In genomic region chr12:123101467-123102004, GRCh38 we compare ENCODE assay signal across 29 cellular contexts. TPM values are rescaled to one million over a fixed set of nuclear protein-coding genes. Genes with fewer than 3 reads are reported as not detected.
DNase-seq lines count a peak whose midpoint lies in the region; ATAC-seq, FAIRE-seq and TF ChIP-seq lines count a peak whose summit lies in the region.
"Had no signal": no experiment of that assay in that cellular context is flagged by ENCODE, and none has a peak within 500 bp of the region (broad histone marks: within the 10 kb centered on the region; RNA-seq: fewer than 3 reads in every experiment).

No MANE protein-coding gene starts in this region.

- H4K20me1 ChIP-seq in H1 (replicated peaks in 1 of 2; ENCODE audit: control insufficient read depth in 1 of 2, insufficient read depth in 2 of 2, low read length in 2 of 2), result no peaks in the 10 kb centered on the region

- no peaks in the 10 kb centered on the region; a peak in 1 of 4 replicates for H3K79me2 ChIP-seq in H1 (ENCODE audit: control insufficient read depth in 1 of 2, insufficient read depth in 2 of 2, low read length in 2 of 2)

- no peaks in the 10 kb centered on the region for H3K4me1 Mint-ChIP-seq in Caco-2 (ENCODE audit: low read depth, unreplicated experiment)
- H3K4me1 Mint-ChIP-seq: mesothelial cell of epicardium had no signal

- no peak overlapping the region for H2AFZ ChIP-seq in H1 (ENCODE audit: low read length)

- H3K4me3 ChIP-seq in NB4 (ENCODE audit: low read depth, low read length) (no peak overlapping the region), H1 (ENCODE audit: extremely low read depth in 1 of 4, insufficient read depth in 2 of 4, low read depth in 3 of 4, low read length in 4 of 4) (no peak overlapping the region), upper lobe of left lung (no peak overlapping the region), Caco-2 (ENCODE audit: low read depth, low read length) (no peak overlapping the region)
- H3K4me3 ChIP-seq: suprapubic skin had no signal

- H2AK5ac ChIP-seq in H1 (ENCODE audit: low read depth, low read length), result no peak overlapping the region

- FAIRE-seq in H1 (lab: Jason Lieb, UNC), result no peak
- FAIRE-seq: endometrium, frontal cortex had no signal

- POLR2A ChIA-PET in H1 (lab: Charles Lee; ENCODE audit: partially characterized antibody), result interaction anchor here (0.6 to 2.2 kb wide), 4 partner anchors 127 to 267 kb away, joined by 3 to 4 read pairs (median 4); partner anchors contain the start of genes MPHOSPH9 and MTRFR
- POLR2A ChIA-PET in Caco-2 (lab: Charles Lee), result no interaction called here

- no peak overlapping the region for H2BK120ac ChIP-seq in H1 (replicated peaks; ENCODE audit: low read depth, low read length)

- H3K14ac ChIP-seq in H1 (ENCODE audit: insufficient read length), result no peak overlapping the region

- H2BK12ac ChIP-seq in H1 (ENCODE audit: low read depth, low read length), result peak overlapping the region; percentile 96; the same call in 1 of the 2 replicates

- H3K27me3 Mint-ChIP-seq in Caco-2 (ENCODE audit: insufficient read depth, unreplicated experiment), result no peaks in the 10 kb centered on the region
- H3K27me3 Mint-ChIP-seq: activated naive CD8-positive, alpha-beta T cell treated with anti-CD3 and anti-CD28 coated beads, Interleukin-2, amount 50 U/mL, for 24 hours; CD4-positive, alpha-beta memory T cell; naive B cell; stimulated activated naive B cell treated with anti-CD40 and anti-IgM and Interleukin-4, amounts not matched to agents 10 μg/mL and 1 μg/mL and 100 μg/mL, for 72 hours had no signal

- no peak overlapping the region for H4K5ac ChIP-seq in H1 (ENCODE audit: insufficient read length, low read depth, low read length)

- no peak for TF ChIP-seq CTCF in NB4 (IDR thresholded peaks at IDR 0.05; ENCODE audit: low read depth, low read length)
- TF ChIP-seq CTCF in H1 (IDR thresholded peaks at IDR 0.05; ENCODE audit: control extremely low read depth in 1 of 3, insufficient read depth in 1 of 3, low read depth in 1 of 3, low read length in 3 of 3), result no peak
- TF ChIP-seq CTCF in upper lobe of left lung (IDR thresholded peaks at IDR 0.05), result no peak
- no peak for TF ChIP-seq CTCF in Caco-2 (IDR thresholded peaks at IDR 0.05; ENCODE audit: insufficient read depth in 1 of 2, low read depth in 1 of 2, low read length in 1 of 2, severe bottlenecking in 1 of 2, unreplicated experiment in 1 of 2)

- peaks cover 6 to 16% (median 12%) of the 10 kb centered on the region in 4 experiments for H3K4me1 ChIP-seq in H1 (replicated peaks in 1 of 4; ENCODE audit: control insufficient read depth in 3 of 4, insufficient read depth in 4 of 4, low read length in 3 of 4)
- peaks cover 51 to 69% (median 65%) of the 10 kb centered on the region in 4 donors for H3K4me1 ChIP-seq in upper lobe of left lung
- H3K4me1 ChIP-seq in Caco-2, result no peaks in the 10 kb centered on the region

- H3K36me3 ChIP-seq in H1 (ENCODE audit: control insufficient read depth in 2 of 4, insufficient read depth in 4 of 4, low read length in 3 of 4) (no peaks in the 10 kb centered on the region), upper lobe of left lung (no peaks in the 10 kb centered on the region), Caco-2 (ENCODE audit: control insufficient read depth, insufficient read depth, low read length) (no peaks in the 10 kb centered on the region)
- H3K36me3 ChIP-seq: suprapubic skin, WERI-Rb-1 had no signal

- no peaks in the 10 kb centered on the region for H3K9me3 Mint-ChIP-seq in Caco-2 (ENCODE audit: unreplicated experiment)
- H3K9me3 Mint-ChIP-seq: activated naive CD8-positive, alpha-beta T cell treated with anti-CD3 and anti-CD28 coated beads, Interleukin-2, amount 50 U/mL, for 24 hours; CD4-positive, alpha-beta memory T cell; immature natural killer cell; mesothelial cell of epicardium; naive B cell; stimulated activated naive B cell treated with anti-CD40 and anti-IgM and Interleukin-4, amounts not matched to agents 10 μg/mL and 1 μg/mL and 100 μg/mL, for 72 hours had no signal

- H3K36me3 Mint-ChIP-seq in Caco-2 (ENCODE audit: insufficient read depth, unreplicated experiment), result no peaks in the 10 kb centered on the region
- H3K36me3 Mint-ChIP-seq: CD4-positive, alpha-beta memory T cell; mesothelial cell of epicardium; naive B cell had no signal

- no peak overlapping the region for H3K4me3 Mint-ChIP-seq in Caco-2 (ENCODE audit: unreplicated experiment)
- H3K4me3 Mint-ChIP-seq: activated naive CD8-positive, alpha-beta T cell treated with anti-CD3 and anti-CD28 coated beads, Interleukin-2, amount 50 U/mL, for 24 hours; CD4-positive, alpha-beta memory T cell; immature natural killer cell; mesothelial cell of epicardium; naive B cell; stimulated activated naive B cell treated with anti-CD40 and anti-IgM and Interleukin-4, amounts not matched to agents 10 μg/mL and 1 μg/mL and 100 μg/mL, for 72 hours had no signal

- no peak overlapping the region for H3K23ac ChIP-seq in H1 (ENCODE audit: insufficient read length)

- H3K4me2 ChIP-seq in H1 (ENCODE audit: insufficient read depth in 1 of 2, low read depth in 2 of 2, low read length in 2 of 2), result no peak overlapping the region

- H4K91ac ChIP-seq in H1 (replicated peaks; ENCODE audit: insufficient read length, low read length), result peak overlapping the region; percentile 47

- WGBS in H1 (ENCODE audit: extremely low coverage in 1 of 2, insufficient coverage in 1 of 2, insufficient read length in 1 of 2, insufficient replicate concordance in 2 of 2, low coverage in 1 of 2, low lambda C conversion rate in 2 of 2, missing lambda C conversion rate in 1 of 2), 2 experiments, result 86% methylated on average over 8 of the region's 8 CpGs; no CpG with 5 or more reads in 1 of the 2 experiments
- WGBS in upper lobe of left lung, 2 donors, result 67 to 69% methylated on average over 8 of the region's 8 CpGs

- H3K9ac ChIP-seq in H1 (replicated peaks in 1 of 4; ENCODE audit: extremely low read depth in 1 of 4, low read depth in 3 of 4, low read length in 3 of 4), result no peak overlapping the region

- H3K18ac ChIP-seq in H1 (ENCODE audit: extremely low read depth, low read length), result no peak overlapping the region

- H2BK15ac ChIP-seq in H1 (ENCODE audit: low read length), result no peak overlapping the region

- BruUV-seq in Caco-2 (replicated peaks; lab: Mats Ljungman, UMichigan), result no TSS peak

- DNase-seq in NCI-H82 (lab: John Stamatoyannopoulos, UW) (peak; percentile 31), NCI-H82 treated with DMSO at 0.1 percent for 48 hours (lab: John Stamatoyannopoulos, UW; ENCODE audit: unreplicated experiment) (no peak), NB4 (ENCODE audit: low read depth) (peak; percentile 80), H1 (ENCODE audit: low read depth in 1 of 2, low spot score in 2 of 2) (no peak), upper lobe of left lung (peak in 1 of 2 donors; percentile 48), Caco-2 (no peak)
- no peak for DNase-seq in stimulated activated CD4-positive, alpha-beta T cell treated with anti-CD3 and anti-CD28 coated beads, Interleukin-4, amount 100 ng/mL, for 4 hours
- DNase-seq: activated CD4-positive, alpha-beta T cell treated with anti-CD3 and anti-CD28 coated beads for 48 hours; activated gamma-delta T cell; activated naive CD8-positive, alpha-beta T cell treated with anti-CD3 and anti-CD28 coated beads, Interleukin-2, amount 50 U/mL, for 24 hours; activated T-cell treated with anti-CD3 and anti-CD28 coated beads, Interleukin-2, amount 50 U/mL, for 1 hour; CD4-positive, alpha-beta memory T cell; hypothalamus; immature natural killer cell; Karpas-422; left colon; naive B cell; NCI-H1092 treated with DMSO at 0.1 percent for 48 hours; NCI-H187 treated with DMSO at 0.1 percent for 48 hours; NCI-H748 treated with DMSO at 0.1 percent for 48 hours; stimulated activated naive B cell treated with anti-CD40 and anti-IgM and Interleukin-4, amounts not matched to agents 10 μg/mL and 1 μg/mL and 100 μg/mL, for 72 hours; WERI-Rb-1 had no signal

- CTCF ChIA-PET in H1 (lab: Charles Lee; ENCODE audit: partially characterized antibody), result interaction anchor here (0.7 to 1.6 kb wide), 4 partner anchors 10 to 746 kb away, joined by 3 to 4 read pairs (median 3); no protein-coding TSS in a partner anchor
- CTCF ChIA-PET in Caco-2 (lab: Charles Lee), result no interaction called here

- intact Hi-C loops in Caco-2 (cut with micrococcal nuclease; ENCODE audit: unreplicated experiment), result no loop called here

- TF ChIP-seq POLR2A in NB4 (IDR thresholded peaks at IDR 0.05; ENCODE audit: extremely low read depth, insufficient read length) (no peak), H1 (IDR thresholded peaks at IDR 0.05; ENCODE audit: control extremely low read depth in 1 of 2, low read depth in 2 of 2, low read length in 2 of 2) (no peak), upper lobe of left lung (IDR thresholded peaks at IDR 0.05) (no peak)

- no peaks in the 10 kb centered on the region for H3K9me3 ChIP-seq in H1 (ENCODE audit: insufficient read depth in 2 of 2, low read depth in 1 of 2, low read length in 1 of 2)
- no peaks in the 10 kb centered on the region for H3K9me3 ChIP-seq in upper lobe of left lung
- H3K9me3 ChIP-seq in Caco-2, result no peaks in the 10 kb centered on the region
- H3K9me3 ChIP-seq: suprapubic skin had no signal

- TF ChIP-seq RAD21 in H1 (IDR thresholded peaks at IDR 0.05 in 1 of 2, conservative IDR thresholded peaks at IDR 0.05 in 1 of 2; ENCODE audit: low read depth in 2 of 2, low read length in 2 of 2), result no peak

- peak overlapping the region; percentile 2; the same call in 1 of the 2 replicates for H2BK20ac ChIP-seq in H1 (ENCODE audit: low read length)

- no peaks in the 10 kb centered on the region for H3K23me2 ChIP-seq in H1 (ENCODE audit: low read depth, low read length)

- no peak overlapping the region for H3K4ac ChIP-seq in H1 (replicated peaks; ENCODE audit: insufficient read length, low read depth, low read length)

- no peak overlapping the region for H3K56ac ChIP-seq in H1 (replicated peaks; ENCODE audit: insufficient read length, low read depth, low read length)

- H3K27ac ChIP-seq in H1 (ENCODE audit: low read depth, low read length) (no peak overlapping the region), upper lobe of left lung (peak overlapping the region in 3 of 4 donors; percentile 63 to 84 (median 81))
- H3K27ac ChIP-seq: suprapubic skin, WERI-Rb-1 had no signal

- H3K27ac Mint-ChIP-seq in Caco-2 (ENCODE audit: unreplicated experiment), result no peak overlapping the region
- H3K27ac Mint-ChIP-seq: activated naive CD8-positive, alpha-beta T cell treated with anti-CD3 and anti-CD28 coated beads, Interleukin-2, amount 50 U/mL, for 24 hours; mesothelial cell of epicardium; progenitor cell of endocrine pancreas; stimulated activated naive B cell treated with anti-CD40 and anti-IgM and Interleukin-4, amounts not matched to agents 10 μg/mL and 1 μg/mL and 100 μg/mL, for 72 hours had no signal

- H3K27me3 ChIP-seq in H1 (replicated peaks in 1 of 4; ENCODE audit: control insufficient read depth in 3 of 4, extremely low read depth in 1 of 4, insufficient read depth in 3 of 4, low read length in 3 of 4) (no peaks in the 10 kb centered on the region), upper lobe of left lung (no peaks in the 10 kb centered on the region), Caco-2 (replicated peaks; ENCODE audit: control insufficient read depth, insufficient read depth, low read length) (no peaks in the 10 kb centered on the region)
- H3K27me3 ChIP-seq: suprapubic skin had no signal

- no peaks in the 10 kb centered on the region for H3K79me1 ChIP-seq in H1 (ENCODE audit: low read depth, low read length)

- no peak overlapping the region for H4K8ac ChIP-seq in H1 (ENCODE audit: extremely low read depth, insufficient read depth, low read length)

- TF ChIP-seq EP300 in H1 (IDR thresholded peaks at IDR 0.05; ENCODE audit: borderline replicate concordance in 1 of 2, low read depth in 2 of 2, low read length in 2 of 2), result no peak
- no peak for TF ChIP-seq EP300 in upper lobe of left lung (IDR thresholded peaks at IDR 0.05)

- peak overlapping the region; percentile 73; the same call in 1 of the 2 replicates for H2BK5ac ChIP-seq in H1 (ENCODE audit: low read depth, low read length)

- no peak for ATAC-seq in upper lobe of left lung (ENCODE audit: low FRiP score in 2 of 2)
- ATAC-seq in HG02938 (IDR thresholded peaks at IDR 0.05; ENCODE audit: unreplicated experiment), result no peak
- ATAC-seq: activated naive CD8-positive, alpha-beta T cell treated with anti-CD3 and anti-CD28 coated beads, Interleukin-2, amount 50 U/mL, for 24 hours; HCT116; left colon; stimulated activated naive B cell treated with anti-CD40 and anti-IgM and Interleukin-4, amounts not matched to agents 10 μg/mL and 1 μg/mL and 100 μg/mL, for 72 hours had no signal

RNA-seq across cellular contexts. Expression of gene PITPNM2, which starts 49.4 kb away (rescaled TPM):
- total RNA-seq in H1 (2021; fragmentation: NEBNext Ultra II Directional; extraction: Animal tissue kit (Norgen Biotek cat#: 25700)), result 2.3 and 3.4 TPM in 2 replicates
- polyA plus RNA-seq in H1 (2011; rRNA removed), result 0.59 and 0.97 TPM in 2 replicates
- 0.90 TPM for polyA plus RNA-seq in H1 (2011; cell fraction: cytosol; rRNA removed)
- 3.2 TPM for polyA plus RNA-seq in H1 (2011; cell fraction: nucleus; rRNA removed)
- polyA plus RNA-seq in H1 (2012, experiment 1 of 2), result 1.2 to 1.9 TPM (median 1.6 TPM) in 4 replicates
- 0.87 TPM for polyA plus RNA-seq in H1 (2012, experiment 2 of 2)
- polyA plus RNA-seq in H1 (2013, experiment 1 of 2), result 1.4 TPM
- 1.7 TPM for polyA plus RNA-seq in H1 (2013, experiment 2 of 2)
- 1.0 and 1.1 TPM in 2 replicates for polyA minus RNA-seq in H1 (2011; rRNA and poly(A)+ RNA removed)
- polyA minus RNA-seq in H1 (2011; cell fraction: cytosol; rRNA and poly(A)+ RNA removed), result 2.3 TPM
- polyA minus RNA-seq in H1 (2011; cell fraction: nucleus; rRNA and poly(A)+ RNA removed), result 1.8 TPM
- total RNA-seq in upper lobe of left lung, result 10 to 100 TPM; 17.5 to 56.6 (median 29.4) TPM
- total RNA-seq in Caco-2 (2022), result 10.6 TPM in 2 replicates

Comparison
In these comparisons a context has a peak if more than half of its experiments do, and no peak if none do; other contexts are left out.
1. DNase-seq: peak in NCI-H82 (single experiment) and NB4 (single experiment); none in NCI-H82 treated with DMSO at 0.1 percent for 48 hours (single experiment), H1 (0 of 2), Caco-2 (0 of 2) and stimulated activated CD4-positive, alpha-beta T cell treated with anti-CD3 and anti-CD28 coated beads, Interleukin-4, amount 100 ng/mL, for 4 hours (0 of 2).